Comparison of ENCODE assay signal across 8 cellular contexts in the genomic region with DNA sequence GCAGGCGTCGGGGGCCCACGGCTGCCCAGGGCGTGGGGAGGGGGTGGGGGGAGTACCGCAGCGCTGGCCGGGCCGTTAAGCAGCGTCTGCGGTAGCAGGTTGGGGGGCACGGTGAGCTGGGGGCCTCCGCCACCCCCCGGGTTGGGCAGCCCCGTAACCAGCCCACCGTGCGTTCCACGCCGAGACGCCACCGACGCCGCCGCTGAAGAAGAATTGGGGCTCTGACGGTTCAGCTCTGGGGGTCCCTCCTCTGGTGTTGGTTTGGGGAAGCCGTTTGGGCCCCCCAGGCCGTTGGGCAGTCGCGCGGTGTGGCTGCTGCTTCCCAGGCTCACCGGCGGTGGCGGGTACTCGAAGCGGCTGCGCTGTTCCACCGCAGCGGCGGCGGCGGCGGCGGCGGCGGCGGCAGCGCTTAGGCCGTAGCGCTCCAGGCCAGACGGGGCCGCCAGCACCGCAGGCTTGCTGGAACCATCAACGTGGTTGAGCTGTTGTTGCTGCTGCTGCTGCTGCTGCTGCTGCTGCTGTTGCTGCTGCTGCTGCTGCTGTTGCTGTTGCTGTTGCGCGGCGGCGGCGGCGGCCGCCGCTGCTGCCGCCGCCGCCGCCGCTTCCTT. TPM values are rescaled to one million over a fixed set of nuclear protein-coding genes. Genes with fewer than 3 reads are reported as not detected.
A peak's percentile ranks its signal among the peaks of the same experiment; 100 is the strongest.
DNase-seq lines count a peak whose midpoint lies in the region; ATAC-seq and TF ChIP-seq lines count a peak whose summit lies in the region.

No MANE protein-coding gene starts in this region.

- H3K4me1 ChIP-seq in osteoblast (ENCODE audit: insufficient read depth, low read length): peaks cover 47% of the 10 kb centered on the region

- H4K20me1 ChIP-seq in osteoblast (ENCODE audit: insufficient read depth, low read length): peaks cover 27% of the 10 kb centered on the region

- H3K9me3 Mint-ChIP-seq in activated T-helper 2 cell treated with anti-CD3 and anti-CD28 coated beads, Interferon-gamma antibody, Interleukin-2, Interleukin-4, amounts not matched to agents 10 μg/mL and 5 μg/mL and 100 μg/mL, durations not matched to agents 14 hours and 24 hours and 36 hours: no peaks in the 10 kb centered on the region

- H3K9me3 ChIP-seq in osteoblast (ENCODE audit: low read depth, low read length): no peaks in the 10 kb centered on the region

- H3K4me1 Mint-ChIP-seq in activated T-helper 2 cell treated with anti-CD3 and anti-CD28 coated beads, Interferon-gamma antibody, Interleukin-2, Interleukin-4, amounts not matched to agents 10 μg/mL and 5 μg/mL and 100 μg/mL, durations not matched to agents 14 hours and 24 hours and 36 hours (ENCODE audit: low read depth): peaks cover 55% of the 10 kb centered on the region

- H3K27ac Mint-ChIP-seq in activated T-helper 2 cell treated with anti-CD3 and anti-CD28 coated beads, Interferon-gamma antibody, Interleukin-2, Interleukin-4, amounts not matched to agents 10 μg/mL and 5 μg/mL and 100 μg/mL, durations not matched to agents 14 hours and 24 hours and 36 hours: no peak overlapping the region

- peaks cover 12% of the 10 kb centered on the region for H3K36me3 ChIP-seq in osteoblast (ENCODE audit: insufficient read depth, low read length)

- ATAC-seq in GM21737 (IDR thresholded peaks at IDR 0.05; ENCODE audit: unreplicated experiment) (peak; percentile 5), HG03378 (IDR thresholded peaks at IDR 0.05; ENCODE audit: unreplicated experiment) (no peak)

- no peak for TF ChIP-seq CTCF in foreskin fibroblast (IDR thresholded peaks at IDR 0.05; ENCODE audit: low read depth, low read length)
- no peak for TF ChIP-seq CTCF in osteoblast (IDR thresholded peaks at IDR 0.05; ENCODE audit: extremely low read depth, low read depth, low read length)

- H3K27me3 Mint-ChIP-seq in activated T-helper 2 cell treated with anti-CD3 and anti-CD28 coated beads, Interferon-gamma antibody, Interleukin-2, Interleukin-4, amounts not matched to agents 10 μg/mL and 5 μg/mL and 100 μg/mL, durations not matched to agents 14 hours and 24 hours and 36 hours (ENCODE audit: low read depth): no peaks in the 10 kb centered on the region

- peaks cover 40% of the 10 kb centered on the region for H3K79me2 ChIP-seq in osteoblast (ENCODE audit: insufficient read depth, low read length)

- H3K4me3 ChIP-seq in foreskin fibroblast (ENCODE audit: low read depth in 1 of 2, low read length in 2 of 2) (peak overlapping the region; percentile 70 to 95), osteoblast (ENCODE audit: insufficient read depth, low read length) (peak overlapping the region; percentile 86)

- DNase-seq in DMS 273 treated with DMSO at 0.1 percent for 48 hours (lab: John Stamatoyannopoulos, UW) (peak; percentile 27), NCI-H446 treated with DMSO at 0.1 percent for 48 hours (lab: John Stamatoyannopoulos, UW) (peak; percentile 25), foreskin fibroblast (peak in 1 of 2 donors; percentile 69), osteoblast (ENCODE audit: insufficient read length, low spot score, missing footprints) (peak; percentile 95), GF-D8 (lab: John Stamatoyannopoulos, UW) (no peak)
- peak; percentile 42 for DNase-seq in activated T-helper 2 cell treated with anti-CD3 and anti-CD28 coated beads, Interferon-gamma antibody, Interleukin-2, Interleukin-4, amounts not matched to agents 10 μg/mL and 5 μg/mL and 100 μg/mL, durations not matched to agents 14 hours and 24 hours and 36 hours (ENCODE audit: low spot score)

- H3K4me2 ChIP-seq in osteoblast (ENCODE audit: insufficient read depth, low read length): peak overlapping the region; percentile 91

- intact Hi-C loops in activated T-helper 2 cell treated with anti-CD3 and anti-CD28 coated beads, Interferon-gamma antibody, Interleukin-2, Interleukin-4, amounts not matched to agents 10 μg/mL and 5 μg/mL and 100 μg/mL, durations not matched to agents 14 hours and 24 hours and 36 hours (cut with micrococcal nuclease): loop anchor here (5.0 kb wide), 1 partner anchor 275 kb away; no protein-coding TSS in a partner anchor

- no peak overlapping the region for H2AFZ ChIP-seq in osteoblast (ENCODE audit: low read length)

- H3K27me3 ChIP-seq in osteoblast (ENCODE audit: insufficient read depth, low read length): no peaks in the 10 kb centered on the region

- peak overlapping the region; percentile 93 for H3K27ac ChIP-seq in osteoblast (ENCODE audit: low read depth, low read length)

- H3K36me3 Mint-ChIP-seq in activated T-helper 2 cell treated with anti-CD3 and anti-CD28 coated beads, Interferon-gamma antibody, Interleukin-2, Interleukin-4, amounts not matched to agents 10 μg/mL and 5 μg/mL and 100 μg/mL, durations not matched to agents 14 hours and 24 hours and 36 hours (ENCODE audit: low read depth): peaks cover 41% of the 10 kb centered on the region

- H3K4me3 Mint-ChIP-seq in activated T-helper 2 cell treated with anti-CD3 and anti-CD28 coated beads, Interferon-gamma antibody, Interleukin-2, Interleukin-4, amounts not matched to agents 10 μg/mL and 5 μg/mL and 100 μg/mL, durations not matched to agents 14 hours and 24 hours and 36 hours (ENCODE audit: low read depth): peak overlapping the region; percentile 89

RNA-seq across cellular contexts. Expression of a gene that starts 1.5 kb away (rescaled TPM):
- total RNA-seq in activated T-helper 2 cell treated with anti-CD3 and anti-CD28 coated beads, Interferon-gamma antibody, Interleukin-2, Interleukin-4, amounts not matched to agents 10 μg/mL and 5 μg/mL and 100 μg/mL, durations not matched to agents 14 hours and 24 hours and 36 hours: 34.8 and 35.8 TPM in 2 replicates
- 19.4 and 26.4 TPM in 2 replicates for total RNA-seq in osteoblast
